In genomic region chr6:34027445-34027936, GRCh38 we compare ENCODE assay signal across 8 cellular contexts.
DNase-seq lines count a peak whose midpoint lies in the region; ATAC-seq lines count a peak whose summit lies in the region.

No MANE protein-coding gene starts in this region.

- H3K9me3 Mint-ChIP-seq in activated CD4-positive, alpha-beta T cell treated with anti-CD3 and anti-CD28 coated beads, Interleukin-2, amount 10 ng/mL, durations not matched to agents 24 days and 14 days, result no peaks in the 10 kb centered on the region
- H3K9me3 Mint-ChIP-seq in stimulated activated effector memory CD8-positive, alpha-beta T cell treated with anti-CD3 and anti-CD28 coated beads, Interleukin-12 subunit alpha, Interleukin-12 subunit beta, amount 100 ng/mL, for 72 hours, result no peaks in the 10 kb centered on the region

- intact Hi-C loops in activated CD4-positive, alpha-beta T cell treated with anti-CD3 and anti-CD28 coated beads, Interleukin-2, amount 10 ng/mL, durations not matched to agents 24 days and 14 days (cut with micrococcal nuclease), result loop anchor here (1.0 kb wide), 1 partner anchor 256 kb away; no protein-coding TSS in a partner anchor

- H3K27ac Mint-ChIP-seq in activated CD4-positive, alpha-beta T cell treated with anti-CD3 and anti-CD28 coated beads, Interleukin-2, amount 10 ng/mL, durations not matched to agents 24 days and 14 days, result no peak overlapping the region
- H3K27ac Mint-ChIP-seq in stimulated activated effector memory CD8-positive, alpha-beta T cell treated with anti-CD3 and anti-CD28 coated beads, Interleukin-12 subunit alpha, Interleukin-12 subunit beta, amount 100 ng/mL, for 72 hours, result no peak overlapping the region

- peak; percentile 87 for DNase-seq in D341Med (ENCODE audit: low spot score)
- peak; percentile 39 for DNase-seq in KBM-7
- peak; percentile 90 for DNase-seq in activated CD4-positive, alpha-beta T cell treated with anti-CD3 and anti-CD28 coated beads, Interleukin-2, amount 10 ng/mL, durations not matched to agents 24 days and 14 days
- DNase-seq in dermis blood vessel endothelial cell, result peak; percentile 62
- peak; percentile 14 for DNase-seq in mucosa of gallbladder (ENCODE audit: low spot score)
- DNase-seq in stimulated activated effector memory CD8-positive, alpha-beta T cell treated with anti-CD3 and anti-CD28 coated beads, Interleukin-12 subunit alpha, Interleukin-12 subunit beta, amount 100 ng/mL, for 72 hours (ENCODE audit: low spot score in 2 of 2), result peak; percentile 64 to 80
- no peak for DNase-seq in DMS79 treated with DMSO at 0.1 percent for 48 hours (lab: John Stamatoyannopoulos, UW)

- H3K27me3 Mint-ChIP-seq in activated CD4-positive, alpha-beta T cell treated with anti-CD3 and anti-CD28 coated beads, Interleukin-2, amount 10 ng/mL, durations not matched to agents 24 days and 14 days, result peaks cover 4% of the 10 kb centered on the region

- in situ Hi-C loops in KBM-7 (cut with MboI; ENCODE audit: low pct_unique_long_range_greater_than_20kb, low sequenced_read_pairs), result no loop called here

- ATAC-seq in stimulated activated effector memory CD8-positive, alpha-beta T cell treated with anti-CD3 and anti-CD28 coated beads, Interleukin-12 subunit alpha, Interleukin-12 subunit beta, amount 100 ng/mL, for 72 hours, result peak; percentile 66
- no peak for ATAC-seq in GM21825 (IDR thresholded peaks at IDR 0.05; ENCODE audit: unreplicated experiment)

- H3K4me3 Mint-ChIP-seq in activated CD4-positive, alpha-beta T cell treated with anti-CD3 and anti-CD28 coated beads, Interleukin-2, amount 10 ng/mL, durations not matched to agents 24 days and 14 days, result no peak overlapping the region
- no peak overlapping the region for H3K4me3 Mint-ChIP-seq in stimulated activated effector memory CD8-positive, alpha-beta T cell treated with anti-CD3 and anti-CD28 coated beads, Interleukin-12 subunit alpha, Interleukin-12 subunit beta, amount 100 ng/mL, for 72 hours

- no peaks in the 10 kb centered on the region for H3K36me3 Mint-ChIP-seq in activated CD4-positive, alpha-beta T cell treated with anti-CD3 and anti-CD28 coated beads, Interleukin-2, amount 10 ng/mL, durations not matched to agents 24 days and 14 days (ENCODE audit: low read depth)
- H3K36me3 Mint-ChIP-seq in stimulated activated effector memory CD8-positive, alpha-beta T cell treated with anti-CD3 and anti-CD28 coated beads, Interleukin-12 subunit alpha, Interleukin-12 subunit beta, amount 100 ng/mL, for 72 hours, result no peaks in the 10 kb centered on the region

- H3K4me1 Mint-ChIP-seq in activated CD4-positive, alpha-beta T cell treated with anti-CD3 and anti-CD28 coated beads, Interleukin-2, amount 10 ng/mL, durations not matched to agents 24 days and 14 days, result no peaks in the 10 kb centered on the region
- peaks cover 5% of the 10 kb centered on the region for H3K4me1 Mint-ChIP-seq in stimulated activated effector memory CD8-positive, alpha-beta T cell treated with anti-CD3 and anti-CD28 coated beads, Interleukin-12 subunit alpha, Interleukin-12 subunit beta, amount 100 ng/mL, for 72 hours
